23 cellular contexts compared by ENCODE assay signal in genomic region chr5:2802693-2803365, GRCh38. TPM values are rescaled to one million over a fixed set of nuclear protein-coding genes. Genes with fewer than 3 reads are reported as not detected.
DNase-seq lines count a peak whose midpoint lies in the region; ATAC-seq, FAIRE-seq and TF ChIP-seq lines count a peak whose summit lies in the region.
"Had no signal": no experiment of that assay in that cellular context is flagged by ENCODE, and none has a peak within 500 bp of the region (broad histone marks: within the 10 kb centered on the region; RNA-seq: fewer than 3 reads in every experiment).

No MANE protein-coding gene starts in this region.

- TF ChIP-seq CTCF in HepG2 (CRISPR knock-in tag; IDR thresholded peaks at IDR 0.05) (no peak), right lobe of liver (IDR thresholded peaks at IDR 0.05) (no peak), lung (IDR thresholded peaks at IDR 0.05; ENCODE audit: control extremely low read depth, extremely low read depth) (no peak), GM13976 (IDR thresholded peaks at IDR 0.05; ENCODE audit: borderline replicate concordance, control extremely low read depth, extremely low read depth, insufficient read depth, missing control alignments) (no peak)

- no peak for ATAC-seq in HepG2
- ATAC-seq in right lobe of liver, result no peak
- peak; percentile 45 for ATAC-seq in lung (ENCODE audit: insufficient read depth, low FRiP score)
- no peak for ATAC-seq in HG03135 (IDR thresholded peaks at IDR 0.05; ENCODE audit: unreplicated experiment)
- no peak for ATAC-seq in HG03196 (IDR thresholded peaks at IDR 0.05; ENCODE audit: unreplicated experiment)
- ATAC-seq: CD8-positive, alpha-beta T cell; Right ventricle myocardium inferior had no signal

- no peaks in the 10 kb centered on the region for H4K20me1 ChIP-seq in HepG2 (ENCODE audit: insufficient read depth, low read length)

- intact Hi-C loops in HepG2 (cut with micrococcal nuclease; ENCODE audit: unreplicated experiment) (no loop called here), right lobe of liver (cut with DNase I) (no loop called here)

- FAIRE-seq in HepG2 (lab: Jason Lieb, UNC), result no peak
- FAIRE-seq: HTR-8/SVneo had no signal

- H3K27ac ChIP-seq in HepG2 (ENCODE audit: extremely low read length, insufficient read depth, low read length) (no peak overlapping the region), right lobe of liver (no peak overlapping the region), lung (ENCODE audit: low read depth in 1 of 2, low read length in 1 of 2) (no peak overlapping the region)
- H3K27ac ChIP-seq: KMS-11 had no signal

- TF ChIP-seq POLR2A in HepG2 (IDR thresholded peaks at IDR 0.05; ENCODE audit: insufficient read depth in 1 of 2, low read depth in 2 of 2, low read length in 2 of 2), result no peak
- no peak for TF ChIP-seq POLR2A in right lobe of liver (IDR thresholded peaks at IDR 0.05)

- no peaks in the 10 kb centered on the region for H3K79me2 ChIP-seq in HepG2 (ENCODE audit: insufficient read depth, low read length)

- TF ChIP-seq EP300 in HepG2 (IDR thresholded peaks at IDR 0.05; ENCODE audit: low read depth in 2 of 2, low read length in 2 of 2) (no peak), HepG2 (CRISPR knock-in tag; IDR thresholded peaks at IDR 0.05; ENCODE audit: borderline replicate concordance) (no peak)

- H2AFZ ChIP-seq in HepG2 (ENCODE audit: low read length), result no peak overlapping the region

- in situ Hi-C loops in HepG2 (cut with HindIII; ENCODE audit: extremely low pct_ligation_motif_present, low pct_unique_long_range_greater_than_20kb) (no loop called here), GM13976 (cut with MboI; ENCODE audit: low sequenced_read_pairs, unreplicated experiment) (no loop called here)

- no peak overlapping the region for H3K4me2 ChIP-seq in HepG2 (ENCODE audit: low read depth, low read length)
- H3K4me2 ChIP-seq: KMS-11 had no signal

- POLR2A ChIA-PET in HepG2 (lab: Yijun Ruan, JAX), result no interaction called here

- H3K4me1 ChIP-seq in HepG2 (ENCODE audit: insufficient read depth, low read length) (no peaks in the 10 kb centered on the region), right lobe of liver (no peaks in the 10 kb centered on the region), lung (ENCODE audit: control insufficient read depth in 2 of 2, insufficient read depth in 2 of 2, low read length in 2 of 2) (peaks cover 0 to 2% of the 10 kb centered on the region in 2 donors)
- H3K4me1 ChIP-seq: HAP-1 had no signal

- no TSS peak for BruUV-seq in HepG2 (replicated peaks; lab: Mats Ljungman, UMichigan)

- H3K27me3 ChIP-seq in HepG2 (ENCODE audit: control insufficient read depth in 1 of 2, insufficient read depth in 2 of 2, low read length in 2 of 2), result no peaks in the 10 kb centered on the region; a peak in 1 of 5 replicates
- no peaks in the 10 kb centered on the region for H3K27me3 ChIP-seq in right lobe of liver
- no peaks in the 10 kb centered on the region for H3K27me3 ChIP-seq in lung (ENCODE audit: control insufficient read depth, insufficient read depth)

- H3K36me3 ChIP-seq in HepG2 (replicated peaks in 1 of 2; ENCODE audit: control insufficient read depth in 1 of 2, insufficient read depth in 2 of 2, low read length in 2 of 2) (no peaks in the 10 kb centered on the region), right lobe of liver (no peaks in the 10 kb centered on the region), lung (ENCODE audit: control insufficient read depth in 2 of 2, insufficient read depth in 2 of 2, low read length in 2 of 2) (no peaks in the 10 kb centered on the region)
- H3K36me3 ChIP-seq: HAP-1 had no signal

- H3K9ac ChIP-seq in HepG2 (ENCODE audit: insufficient read depth, low read depth, low read length), result no peak overlapping the region
- H3K9ac ChIP-seq: KMS-11 had no signal

- no peaks in the 10 kb centered on the region for H3K9me3 ChIP-seq in HepG2 (ENCODE audit: low read length)
- no peaks in the 10 kb centered on the region for H3K9me3 ChIP-seq in right lobe of liver
- peaks cover 0 to 2% of the 10 kb centered on the region in 2 donors for H3K9me3 ChIP-seq in lung (ENCODE audit: control insufficient read depth in 2 of 2, insufficient read depth in 1 of 2, low read length in 1 of 2)
- H3K9me3 ChIP-seq: HAP-1 had no signal

- DNase-seq in HepG2 (ENCODE audit: low spot score) (peak; percentile 3), right lobe of liver (no peak), NCI-H774 (lab: John Stamatoyannopoulos, UW) (peak; percentile 43), lung (ENCODE audit: low spot score) (peak; percentile 38), GM13976 (ENCODE audit: low spot score) (no peak), NCI-H226 (no peak)
- DNase-seq: AML-193; C1 segment of cervical spinal cord; CD8-positive, alpha-beta T cell; EL; GF-D8; IMR-90; NCI-H1436; NCI-H187 treated with DMSO at 0.1 percent for 48 hours; NCI-H345 had no signal

- 4% methylated on average over 10 of the region's 10 CpGs for WGBS in HepG2 (ENCODE audit: low lambda C conversion rate)
- 28% methylated on average over 10 of the region's 10 CpGs for WGBS in right lobe of liver (ENCODE audit: insufficient coverage, low coverage, low lambda C conversion rate, missing lambda C conversion rate)
- 54 to 69% methylated on average over 10 of the region's 10 CpGs for WGBS in lung, 2 donors

- no peak for TF ChIP-seq RAD21 in HepG2 (CRISPR knock-in tag; IDR thresholded peaks at IDR 0.05)

- CTCF ChIA-PET in HepG2 (lab: Yijun Ruan, JAX; ENCODE audit: low intra/inter-chr PET ratio, low total read pairs), result no interaction called here

- H3K4me3 ChIP-seq in HepG2 (replicated peaks in 1 of 3; ENCODE audit: insufficient read depth in 1 of 3, low read depth in 2 of 3, low read length in 3 of 3) (no peak overlapping the region), right lobe of liver (no peak overlapping the region), lung (no peak overlapping the region)
- H3K4me3 ChIP-seq: HAP-1 had no signal

TF ChIP-seq in HepG2, 621 proteins besides CTCF, POLR2A, EP300 and RAD21 (continues in another document):
- TF ChIP-seq TCF7 (IDR thresholded peaks at IDR 0.05; ENCODE audit: low read depth) (0 out of 2 replicates have a peak, but pooled peaks have one; percentile 14), ONECUT2 (CRISPR knock-in tag; IDR thresholded peaks at IDR 0.05) (peak; percentile 69; the same call in 1 of the 2 replicates), KDM2A (CRISPR knock-in tag; IDR thresholded peaks at IDR 0.05; ENCODE audit: borderline replicate concordance, low read depth) (no peak), MTA1 (CRISPR knock-in tag; IDR thresholded peaks at IDR 0.05; ENCODE audit: borderline replicate concordance) (no peak), FIP1L1 (IDR thresholded peaks at IDR 0.05; ENCODE audit: borderline replicate concordance, insufficient read depth, low read depth, low read length) (no peak), ZNF275 (CRISPR knock-in tag; IDR thresholded peaks at IDR 0.05; ENCODE audit: borderline replicate concordance) (no peak), ZBTB21 (CRISPR knock-in tag; IDR thresholded peaks at IDR 0.05) (no peak), BRD4 (CRISPR knock-in tag; IDR thresholded peaks at IDR 0.05) (no peak), RBM22 (optimal IDR thresholded peaks at IDR 0.05; ENCODE audit: low read length) (no peak), ZNF720 (CRISPR knock-in tag; IDR thresholded peaks at IDR 0.05) (no peak)
- TF ChIP-seq, protein P1, sequence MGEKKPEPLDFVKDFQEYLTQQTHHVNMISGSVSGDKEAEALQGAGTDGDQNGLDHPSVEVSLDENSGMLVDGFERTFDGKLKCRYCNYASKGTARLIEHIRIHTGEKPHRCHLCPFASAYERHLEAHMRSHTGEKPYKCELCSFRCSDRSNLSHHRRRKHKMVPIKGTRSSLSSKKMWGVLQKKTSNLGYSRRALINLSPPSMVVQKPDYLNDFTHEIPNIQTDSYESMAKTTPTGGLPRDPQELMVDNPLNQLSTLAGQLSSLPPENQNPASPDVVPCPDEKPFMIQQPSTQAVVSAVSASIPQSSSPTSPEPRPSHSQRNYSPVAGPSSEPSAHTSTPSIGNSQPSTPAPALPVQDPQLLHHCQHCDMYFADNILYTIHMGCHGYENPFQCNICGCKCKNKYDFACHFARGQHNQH (CRISPR knock-in tag; IDR thresholded peaks at IDR 0.05), result no peak

RNA-seq across cellular contexts. Expression of gene IRX2, which starts 51.4 kb away (rescaled TPM):
- total RNA-seq in HepG2 (2016; rRNA removed; fragmentation: Illumina TruSeq; extraction: Trizol), result not detected in 2 replicates
- not detected in 2 replicates for total RNA-seq in HepG2 (2016; cell fraction: cytosol; rRNA removed; fragmentation: Illumina TruSeq; extraction: Trizol; ENCODE audit: low read depth)
- not detected in 2 replicates for total RNA-seq in HepG2 (2016; cell fraction: insoluble cytoplasmic fraction; rRNA removed; fragmentation: Illumina TruSeq; extraction: Trizol)
- total RNA-seq in HepG2 (2016; cell fraction: membrane; rRNA removed; fragmentation: Illumina TruSeq; extraction: Trizol), result not detected in 2 replicates
- not detected in 2 replicates for total RNA-seq in HepG2 (2016; cell fraction: nucleus; rRNA removed; fragmentation: Illumina TruSeq; extraction: Trizol)
- polyA plus RNA-seq in HepG2 (2011; rRNA removed), result not detected in 2 replicates
- not detected in 2 replicates for polyA plus RNA-seq in HepG2 (2011; cell fraction: cytosol; rRNA removed)
- not detected in 2 replicates for polyA plus RNA-seq in HepG2 (2011; cell fraction: nucleus; rRNA removed)
- polyA plus RNA-seq in HepG2 (2012), result not detected in 2 replicates
- not detected in 2 replicates for polyA plus RNA-seq in HepG2 (2016; cell fraction: cytosol; fragmentation: Illumina TruSeq; extraction: Trizol; ENCODE audit: low read depth)
- not detected in 2 replicates for polyA plus RNA-seq in HepG2 (2016; cell fraction: insoluble cytoplasmic fraction; fragmentation: Illumina TruSeq; extraction: Trizol; ENCODE audit: low read depth)
- polyA plus RNA-seq in HepG2 (2016; cell fraction: membrane; fragmentation: Illumina TruSeq; extraction: Trizol; ENCODE audit: low read depth), result not detected in 2 replicates
- polyA plus RNA-seq in HepG2 (2016; cell fraction: nucleus; fragmentation: Illumina TruSeq; extraction: Trizol; ENCODE audit: insufficient read depth, low read depth), result not detected in 2 replicates
- polyA minus RNA-seq in HepG2 (2011; rRNA and poly(A)+ RNA removed; ENCODE audit: low replicate concordance), result not detected in 2 replicates
- polyA minus RNA-seq in HepG2 (2011; cell fraction: cytosol; rRNA and poly(A)+ RNA removed), result not detected in 2 replicates
- polyA minus RNA-seq in HepG2 (2011; cell fraction: nucleus; rRNA and poly(A)+ RNA removed), result not detected in 2 replicates
- not detected for total RNA-seq in right lobe of liver
- total RNA-seq in lung, result 10 to 100 TPM; 60.8 to 64.5 TPM
- polyA plus RNA-seq in lung, result 10 to 100 TPM; 11.5 to 30.0 TPM
- total RNA-seq: A172; CD8-positive, alpha-beta T cell had no signal
- polyA plus RNA-seq: AG04450 had no signal

Comparison
In these comparisons a context has a peak if more than half of its experiments do, and no peak if none do; other contexts are left out.
1. DNase-seq: peak in HepG2 (single experiment), NCI-H774 (single experiment) and lung (single experiment); none in right lobe of liver (0 of 3), GM13976 (single experiment) and NCI-H226 (single experiment).
2. RNA of gene IRX2, which starts 51.4 kb away (total RNA-seq): 60.8 to 64.5 TPM in lung; not detected in HepG2 and not detected in right lobe of liver; every median in the first group is over 10 times any median in the second.